Comparison of ENCODE assay signal across 26 cellular contexts in genomic region chr2:195490304-195490703, GRCh38.
"Had no signal": no experiment of that assay in that cellular context is flagged by ENCODE, and none has a peak within 500 bp of the region (broad histone marks: within the 10 kb centered on the region; RNA-seq: fewer than 3 reads in every experiment).

No MANE protein-coding gene starts in this region.

- H3K36me3 ChIP-seq: esophagus squamous epithelium, gastrocnemius medialis, neutrophil, ovary, right atrium auricular region, spleen, thoracic aorta, upper lobe of left lung had no signal

- ATAC-seq: activated CD4-positive, CD25-positive, alpha-beta regulatory T cell treated with anti-CD3 and anti-CD28 coated beads, Interleukin-2, amount 50 U/mL, for 24 hours; activated naive CD8-positive, alpha-beta T cell treated with anti-CD3 and anti-CD28 coated beads, Interleukin-2, amount 50 U/mL, for 24 hours; activated T-cell treated with anti-CD3 and anti-CD28 coated beads, Interleukin-2, amount 50 U/mL, for 72 hours; gastrocnemius medialis; left ventricle myocardium superior; psoas muscle had no signal

- H3K4me1 ChIP-seq: esophagus squamous epithelium, gastrocnemius medialis, psoas muscle, right atrium auricular region had no signal

- H3K4me3 ChIP-seq: coronary artery, esophagus squamous epithelium, gastrocnemius medialis, ovary, psoas muscle, right atrium auricular region, spleen, thoracic aorta, upper lobe of left lung had no signal

- DNase-seq: activated CD4-positive, alpha-beta memory T cell treated with anti-CD3 and anti-CD28 coated beads, Interleukin-2, amount 10 ng/mL, durations not matched to agents 7 days and 5 days; activated CD4-positive, alpha-beta T cell treated with anti-CD3 and anti-CD28 coated beads, Interleukin-2, amount 10 ng/mL, durations not matched to agents 24 days and 14 days; activated effector memory CD4-positive, alpha-beta T cell treated with Interleukin-2 at 50 U/mL for 16 hours; activated naive CD4-positive, alpha-beta T cell treated with anti-CD3 and anti-CD28 coated beads, Interleukin-2, amount 50 U/mL, for 16 hours; activated naive CD8-positive, alpha-beta T cell treated with anti-CD3 and anti-CD28 coated beads, Interleukin-2, amount 50 U/mL, for 24 hours; activated T-cell treated with anti-CD3 and anti-CD28 coated beads, Interleukin-2, amount 50 U/mL, for 72 hours; cerebellar nuclear complex; esophagus squamous epithelium; gastrocnemius medialis; head of caudate nucleus; hypothalamus; left ventricle myocardium superior; mammary epithelial cell; ovary; psoas muscle; spleen; stimulated activated CD4-positive, alpha-beta T cell treated with anti-CD3 and anti-CD28 coated beads, Interleukin-4, amount 100 ng/mL, for 24 hours; stimulated activated naive CD4-positive, alpha-beta T cell treated with Interleukin-2 at 50 U/mL for 16 hours; T-helper 9 cell; upper lobe of left lung had no signal

- H3K27ac ChIP-seq: coronary artery, esophagus squamous epithelium, gastrocnemius medialis, neutrophil, ovary, psoas muscle, right atrium auricular region, spleen, thoracic aorta, upper lobe of left lung, VCaP had no signal

- H3K27me3 ChIP-seq: esophagus squamous epithelium, gastrocnemius medialis, neutrophil, ovary, right atrium auricular region, spleen, upper lobe of left lung had no signal

- H3K9me3 ChIP-seq: esophagus squamous epithelium, gastrocnemius medialis, neutrophil, ovary, psoas muscle, right atrium auricular region, spleen, thoracic aorta, upper lobe of left lung had no signal
